Comparison of ENCODE assay signal across 1 cellular context in genomic region chr3:39107056-39107873, GRCh38.
A peak's percentile ranks its signal among the peaks of the same experiment; 100 is the strongest.
TF ChIP-seq lines count a peak whose summit lies in the region.

TSS of gene GORASP1 (minus strand) at chr3:39107627. CDS start at chr3:39107541, 86 bp downstream.
TSS of gene TTC21A (plus strand) at chr3:39107680. CDS start at chr3:39107838, 158 bp downstream.

TF ChIP-seq in WTC11, 78 proteins besides CTCF, POLR2A, EP300 and RAD21 (continued from another document):
- TF ChIP-seq E2F4 (CRISPR knock-in tag; IDR thresholded peaks at IDR 0.05; ENCODE audit: borderline replicate concordance, low read depth) (no peak), MLX (CRISPR knock-in tag; IDR thresholded peaks at IDR 0.05) (no peak), ARID4B (CRISPR knock-in tag; IDR thresholded peaks at IDR 0.05; ENCODE audit: borderline replicate concordance) (0 out of 2 replicates have a peak, but pooled peaks have one; percentile 82), HMGXB4 (CRISPR knock-in tag; IDR thresholded peaks at IDR 0.05) (peak; percentile 7; the same call in 1 of the 2 replicates), NR1H2 (CRISPR knock-in tag; IDR thresholded peaks at IDR 0.05) (no peak), IRF1 (CRISPR knock-in tag; IDR thresholded peaks at IDR 0.05) (no peak), FOXP4 (CRISPR knock-in tag; IDR thresholded peaks at IDR 0.05) (peak; percentile 73; the same call in 1 of the 2 replicates), ERG (CRISPR knock-in tag; IDR thresholded peaks at IDR 0.05) (no peak), ZNF416 (CRISPR knock-in tag; IDR thresholded peaks at IDR 0.05) (no peak), KAT7 (CRISPR knock-in tag; IDR thresholded peaks at IDR 0.05; ENCODE audit: borderline replicate concordance) (0 out of 2 replicates have a peak, but pooled peaks have one; percentile 19), ZBTB21 (CRISPR knock-in tag; IDR thresholded peaks at IDR 0.05; ENCODE audit: borderline replicate concordance) (no peak), ZNF396 (CRISPR knock-in tag; IDR thresholded peaks at IDR 0.05; ENCODE audit: borderline replicate concordance) (no peak), CDX4 (CRISPR knock-in tag; IDR thresholded peaks at IDR 0.05; ENCODE audit: borderline replicate concordance) (no peak), TEAD1 (CRISPR knock-in tag; IDR thresholded peaks at IDR 0.05) (peak; percentile 68; the same call in 1 of the 2 replicates), SOX15 (CRISPR knock-in tag; IDR thresholded peaks at IDR 0.05) (no peak), ZNF281 (CRISPR knock-in tag; IDR thresholded peaks at IDR 0.05) (no peak), JUN (CRISPR knock-in tag; IDR thresholded peaks at IDR 0.05) (0 out of 2 replicates have a peak, but pooled peaks have one; percentile 57), ZSCAN18 (CRISPR knock-in tag; IDR thresholded peaks at IDR 0.05) (no peak), JAZF1 (CRISPR knock-in tag; IDR thresholded peaks at IDR 0.05) (no peak), NR3C1 (CRISPR knock-in tag; conservative IDR thresholded peaks at IDR 0.05; ENCODE audit: low read depth) (no peak), ZNF532 (CRISPR knock-in tag; IDR thresholded peaks at IDR 0.05; ENCODE audit: borderline replicate concordance) (no peak)
TF ChIP-seq in WTC11: peak in this region for 14.
